17 cellular contexts compared by ENCODE assay signal in genomic region chr19:18440936-18441803, GRCh38. TPM values are rescaled to one million over a fixed set of nuclear protein-coding genes. Genes with fewer than 3 reads are reported as not detected.
DNase-seq lines count a peak whose midpoint lies in the region; ATAC-seq and TF ChIP-seq lines count a peak whose summit lies in the region.
"Had no signal": no experiment of that assay in that cellular context is flagged by ENCODE, and none has a peak within 500 bp of the region (broad histone marks: within the 10 kb centered on the region; RNA-seq: fewer than 3 reads in every experiment).

No MANE protein-coding gene starts in this region.

- ATAC-seq in T-helper 17 cell, result peak; percentile 6
- ATAC-seq: sciatic nerve had no signal

- H3K4me3 ChIP-seq in spleen, result no peak overlapping the region
- H3K4me3 ChIP-seq: vagina had no signal

- peaks cover 0 to 22% (median 0%) of the 10 kb centered on the region in 7 donors for H3K27me3 ChIP-seq in spleen (replicated peaks in 1 of 7)
- H3K27me3 ChIP-seq: vagina had no signal

- H3K9me3 Mint-ChIP-seq in activated naive CD4-positive, alpha-beta T cell treated with anti-CD3 and anti-CD28 coated beads, Interleukin-2, amount 10 ng/mL, durations not matched to agents 7 days and 5 days, result peaks cover 6% of the 10 kb centered on the region
- peaks cover 7% of the 10 kb centered on the region for H3K9me3 Mint-ChIP-seq in glutamatergic neuron (ENCODE audit: unreplicated experiment)
- H3K9me3 Mint-ChIP-seq in Calu3 (ENCODE audit: low read depth, unreplicated experiment), result peaks cover 2% of the 10 kb centered on the region

- BruUV-seq in Calu3 (replicated peaks; lab: Mats Ljungman, UMichigan), result no TSS peak

- H3K4me3 Mint-ChIP-seq in activated naive CD4-positive, alpha-beta T cell treated with anti-CD3 and anti-CD28 coated beads, Interleukin-2, amount 10 ng/mL, durations not matched to agents 7 days and 5 days, result no peak overlapping the region
- H3K4me3 Mint-ChIP-seq in T-helper 17 cell (peak overlapping the region; percentile 32), glutamatergic neuron (ENCODE audit: unreplicated experiment) (no peak overlapping the region), Calu3 (ENCODE audit: low read depth, unreplicated experiment) (no peak overlapping the region)
- H3K4me3 Mint-ChIP-seq: activated CD4-positive, alpha-beta T cell treated with anti-CD3 and anti-CD28 coated beads for 36 hours had no signal

- peak overlapping the region in 2 of 8 donors; percentile 17 to 48 for H3K27ac ChIP-seq in spleen
- H3K27ac ChIP-seq: vagina had no signal

- H3K36me3 ChIP-seq in spleen, result peaks cover 6 to 37% (median 34%) of the 10 kb centered on the region in 6 donors

- H3K4me1 ChIP-seq in spleen, result peaks cover 10 to 46% (median 28%) of the 10 kb centered on the region in 6 donors

- DNase-seq in activated naive CD4-positive, alpha-beta T cell treated with anti-CD3 and anti-CD28 coated beads, Interleukin-2, amount 10 ng/mL, durations not matched to agents 7 days and 5 days, result no peak
- DNase-seq in activated naive CD4-positive, alpha-beta T cell (lab: John Stamatoyannopoulos, UW), result no peak
- DNase-seq in T-helper 17 cell, result no peak
- DNase-seq in glutamatergic neuron, result peak; percentile 16
- DNase-seq in spleen, result peak; percentile 74
- DNase-seq in putamen (ENCODE audit: low spot score), result no peak
- no peak for DNase-seq in Calu3
- DNase-seq in NCI-H2081 treated with DMSO at 0.1 percent for 48 hours (lab: John Stamatoyannopoulos, UW), result no peak
- DNase-seq: MM.1S, NCI-H187 treated with DMSO at 0.1 percent for 48 hours, NCI-H524 treated with DMSO at 0.1 percent for 48 hours, occipital lobe, SIG-M5, T1000 had no signal

- peaks cover 18% of the 10 kb centered on the region for H3K27me3 Mint-ChIP-seq in activated naive CD4-positive, alpha-beta T cell treated with anti-CD3 and anti-CD28 coated beads, Interleukin-2, amount 10 ng/mL, durations not matched to agents 7 days and 5 days
- H3K27me3 Mint-ChIP-seq in T-helper 17 cell, result no peaks in the 10 kb centered on the region
- peaks cover 12% of the 10 kb centered on the region for H3K27me3 Mint-ChIP-seq in glutamatergic neuron (ENCODE audit: unreplicated experiment)
- H3K27me3 Mint-ChIP-seq in Calu3 (ENCODE audit: unreplicated experiment), result no peaks in the 10 kb centered on the region
- H3K27me3 Mint-ChIP-seq: activated CD4-positive, alpha-beta T cell treated with anti-CD3 and anti-CD28 coated beads for 36 hours had no signal

- peaks cover 29% of the 10 kb centered on the region for H3K4me1 Mint-ChIP-seq in activated naive CD4-positive, alpha-beta T cell treated with anti-CD3 and anti-CD28 coated beads, Interleukin-2, amount 10 ng/mL, durations not matched to agents 7 days and 5 days
- H3K4me1 Mint-ChIP-seq in T-helper 17 cell (peaks cover 12% of the 10 kb centered on the region), glutamatergic neuron (ENCODE audit: low read depth, unreplicated experiment) (peaks cover 18% of the 10 kb centered on the region), Calu3 (ENCODE audit: low read depth, unreplicated experiment) (peaks cover 25% of the 10 kb centered on the region)

- H3K27ac Mint-ChIP-seq in activated naive CD4-positive, alpha-beta T cell treated with anti-CD3 and anti-CD28 coated beads, Interleukin-2, amount 10 ng/mL, durations not matched to agents 7 days and 5 days, result peak overlapping the region; percentile 47
- H3K27ac Mint-ChIP-seq in T-helper 17 cell (peak overlapping the region; percentile 84), glutamatergic neuron (ENCODE audit: unreplicated experiment) (no peak overlapping the region), Calu3 (ENCODE audit: unreplicated experiment) (no peak overlapping the region)
- H3K27ac Mint-ChIP-seq: activated CD4-positive, alpha-beta T cell treated with anti-CD3 and anti-CD28 coated beads for 36 hours had no signal

- TF ChIP-seq CTCF in glutamatergic neuron (IDR thresholded peaks at IDR 0.05; ENCODE audit: partially characterized antibody, unreplicated experiment), result no peak
- no peak for TF ChIP-seq CTCF in spleen (IDR thresholded peaks at IDR 0.05 in 8 of 11, conservative IDR thresholded peaks at IDR 0.05 in 3 of 11)
- TF ChIP-seq CTCF in Calu3 (IDR thresholded peaks at IDR 0.05; ENCODE audit: unreplicated experiment), result no peak

- 78 to 88% (median 86%) methylated on average over 20 to 23 of the region's 23 CpGs for WGBS in spleen, 5 donors

- CTCF ChIA-PET in activated naive CD4-positive, alpha-beta T cell treated with anti-CD3 and anti-CD28 coated beads, Interleukin-2, amount 10 ng/mL, durations not matched to agents 7 days and 5 days (lab: Charles Lee), result interaction anchor here (0.7 to 1.5 kb wide), 5 partner anchors 9 to 147 kb away, joined by 3 to 7 read pairs (median 4); partner anchors contain the start of gene REX1BD
- CTCF ChIA-PET in Calu3 (lab: Charles Lee), result no interaction called here

- no peak for TF ChIP-seq POLR2A in spleen (IDR thresholded peaks at IDR 0.05)

- H3K9me3 ChIP-seq in T-helper 17 cell (ENCODE audit: control insufficient read depth, low read length, poor library complexity, severe bottlenecking) (no peaks in the 10 kb centered on the region), spleen (no peaks in the 10 kb centered on the region)
- H3K9me3 ChIP-seq: vagina had no signal

- intact Hi-C loops in spleen (cut with DNase I; ENCODE audit: low total_unique reads) (no loop called here), Calu3 (cut with micrococcal nuclease; ENCODE audit: unreplicated experiment) (no loop called here)

- peaks cover 17% of the 10 kb centered on the region for H3K36me3 Mint-ChIP-seq in activated naive CD4-positive, alpha-beta T cell treated with anti-CD3 and anti-CD28 coated beads, Interleukin-2, amount 10 ng/mL, durations not matched to agents 7 days and 5 days
- H3K36me3 Mint-ChIP-seq in T-helper 17 cell (ENCODE audit: low read depth), result no peaks in the 10 kb centered on the region
- H3K36me3 Mint-ChIP-seq in glutamatergic neuron (ENCODE audit: unreplicated experiment), result peaks cover 5% of the 10 kb centered on the region
- peaks cover 55% of the 10 kb centered on the region for H3K36me3 Mint-ChIP-seq in Calu3 (ENCODE audit: insufficient read depth, unreplicated experiment)

RNA-seq across cellular contexts. Expression of gene ISYNA1, which starts 3.2 kb away (rescaled TPM):
- 10 to 100 TPM; 37.6 to 39.6 TPM for total RNA-seq in T-helper 17 cell
- total RNA-seq in glutamatergic neuron (ENCODE audit: unreplicated experiment), result 111 TPM
- 10 to 100 TPM; 37.5 to 82.3 (median 44.4) TPM for total RNA-seq in spleen
- polyA plus RNA-seq in spleen, result 10 to 100 TPM; 31.7 to 58.2 (median 49.0) TPM
- 94.9 and 114 TPM in 2 replicates for total RNA-seq in Calu3 (2022)

RNA-seq across cellular contexts. Expression of gene SSBP4, which starts 22.0 kb away (rescaled TPM):
- total RNA-seq in T-helper 17 cell, result 100 to 1,000 TPM; 112 to 113 TPM
- total RNA-seq in glutamatergic neuron (ENCODE audit: unreplicated experiment), result 177 TPM
- 100 to 1,000 TPM in 1 of 7 donors, 10 to 100 TPM in 6; 56.3 to 103 (median 82.4) TPM for total RNA-seq in spleen
- 100 to 1,000 TPM in 1 of 3 donors, 10 to 100 TPM in 2; 80.6 to 143 (median 94.9) TPM for polyA plus RNA-seq in spleen
- total RNA-seq in Calu3 (2022), result 38.8 and 51.5 TPM in 2 replicates

RNA-seq across cellular contexts. Expression of gene LRRC25, which starts 43.7 kb away (rescaled TPM):
- 1 to 10 TPM in 1 of 2 donors, under 1 TPM in 1; 0.63 to 3.2 TPM for total RNA-seq in T-helper 17 cell
- not detected for total RNA-seq in glutamatergic neuron (ENCODE audit: unreplicated experiment)
- total RNA-seq in spleen, result 100 to 1,000 TPM in 3 of 7 donors, 10 to 100 TPM in 4; 82.2 to 164 (median 90.5) TPM
- polyA plus RNA-seq in spleen, result 10 to 100 TPM; 14.6 to 32.2 (median 16.0) TPM
- total RNA-seq in Calu3 (2022), result not detected in 2 replicates
- total RNA-seq: activated CD4-positive, alpha-beta T cell treated with anti-CD3 and anti-CD28 coated beads for 36 hours had no signal

RNA-seq across cellular contexts. Expression of gene GDF15, which starts 55.2 kb away (rescaled TPM):
- under 1 TPM; 0.29 to 0.85 TPM for total RNA-seq in T-helper 17 cell
- 8.9 TPM for total RNA-seq in glutamatergic neuron (ENCODE audit: unreplicated experiment)
- 10 to 100 TPM in 2 of 7 donors, 1 to 10 TPM in 5; 1.9 to 34.3 (median 4.3) TPM for total RNA-seq in spleen
- 10 to 100 TPM in 1 of 3 donors, under 1 TPM in 2; 0.77 to 15.9 (median 0.96) TPM for polyA plus RNA-seq in spleen
- total RNA-seq in Calu3 (2022), result 56.6 and 80.3 TPM in 2 replicates
- total RNA-seq: activated CD4-positive, alpha-beta T cell treated with anti-CD3 and anti-CD28 coated beads for 36 hours; occipital lobe had no signal

Comparison
In these comparisons a context has a peak if more than half of its experiments do, and no peak if none do; other contexts are left out.
1. DNase-seq: peak in glutamatergic neuron (single experiment) and spleen (single experiment); none in activated naive CD4-positive, alpha-beta T cell treated with anti-CD3 and anti-CD28 coated beads, Interleukin-2, amount 10 ng/mL, durations not matched to agents 7 days and 5 days (single experiment), activated naive CD4-positive, alpha-beta T cell (0 of 4), T-helper 17 cell (0 of 3), putamen (single experiment), Calu3 (single experiment) and NCI-H2081 treated with DMSO at 0.1 percent for 48 hours (single experiment).
2. H3K27ac Mint-ChIP-seq: peak in activated naive CD4-positive, alpha-beta T cell treated with anti-CD3 and anti-CD28 coated beads, Interleukin-2, amount 10 ng/mL, durations not matched to agents 7 days and 5 days (single experiment) and T-helper 17 cell (single experiment); none in glutamatergic neuron (single experiment) and Calu3 (single experiment).
3. RNA of gene LRRC25, which starts 43.7 kb away (total RNA-seq): 82.2 to 164 TPM in spleen; 0.63 to 3.2 TPM in T-helper 17 cell, not detected in glutamatergic neuron (single experiment) and not detected in Calu3; every median in the first group is over 10 times any median in the second.